Comparison of ENCODE assay signal across 8 cellular contexts in the genomic region with DNA sequence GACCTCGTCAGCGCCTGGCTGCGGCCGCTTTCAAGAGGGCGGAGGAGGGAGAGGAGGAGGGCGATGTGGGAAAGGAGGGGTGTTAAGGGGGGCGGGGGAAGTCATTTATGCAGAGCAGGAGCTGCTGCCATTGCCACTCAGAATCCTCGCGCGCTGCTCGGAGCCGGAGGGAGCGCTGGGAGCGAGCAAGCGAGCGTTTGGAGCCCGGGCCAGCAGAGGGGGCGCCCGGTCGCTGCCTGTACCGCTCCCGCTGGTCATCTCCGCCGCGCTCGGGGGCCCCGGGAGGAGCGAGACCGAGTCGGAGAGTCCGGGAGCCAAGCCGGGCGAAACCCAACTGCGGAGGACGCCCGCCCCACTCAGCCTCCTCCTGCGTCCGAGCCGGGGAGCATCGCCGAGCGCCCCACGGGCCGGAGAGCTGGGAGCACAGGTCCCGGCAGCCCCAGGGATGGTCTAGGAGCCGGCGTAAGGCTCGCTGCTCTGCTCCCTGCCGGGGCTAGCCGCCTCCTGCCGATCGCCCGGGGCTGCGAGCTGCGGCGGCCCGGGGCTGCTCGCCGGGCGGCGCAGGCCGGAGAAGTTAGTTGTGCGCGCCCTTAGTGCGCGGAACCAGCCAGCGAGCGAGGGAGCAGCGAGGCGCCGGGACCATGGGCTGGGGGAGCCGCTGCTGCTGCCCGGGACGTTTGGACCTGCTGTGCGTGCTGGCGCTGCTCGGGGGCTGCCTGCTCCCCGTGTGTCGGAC. TPM values are rescaled to one million over a fixed set of nuclear protein-coding genes. Genes with fewer than 3 reads are reported as not detected.
A peak's percentile ranks its signal among the peaks of the same experiment; 100 is the strongest.
DNase-seq lines count a peak whose midpoint lies in the region; ATAC-seq lines count a peak whose summit lies in the region.

TSS of gene PCSK5 (plus strand) at position 133 of the 736 bp plus-strand sequence. CDS start at position 642, 509 bp downstream.

- peak; percentile 88 for ATAC-seq in GM18511 (IDR thresholded peaks at IDR 0.05; ENCODE audit: unreplicated experiment)
- peak; percentile 85 for ATAC-seq in HG03097 (IDR thresholded peaks at IDR 0.05; ENCODE audit: low FRiP score, unreplicated experiment)
- peak; percentile 92 for ATAC-seq in left lobe of liver

- DNase-seq in NCI-H345 (lab: John Stamatoyannopoulos, UW), result peak; percentile 91
- peak; percentile 59 to 76 for DNase-seq in activated CD4-positive, alpha-beta T cell treated with anti-CD3 and anti-CD28 coated beads, Interleukin-2, amount 50 U/mL, for 24 hours (ENCODE audit: low read depth in 1 of 2, low spot score in 1 of 2)
- peak; percentile 93 for DNase-seq in dedifferentiated amniotic fluid mesenchymal stem cell (ENCODE audit: extremely low spot score)
- peak; percentile 87 for DNase-seq in left lobe of liver (ENCODE audit: low spot score)
- DNase-seq in stimulated activated CD4-positive, alpha-beta T cell treated with anti-CD3 and anti-CD28 coated beads, Interleukin-1b, Interleukin-23, amount 100 ng/mL, for 24 hours (ENCODE audit: low read depth in 4 of 4, low spot score in 1 of 4), result peak; percentile 48 to 78 (median 61)
- no peak for DNase-seq in DMS114 treated with DMSO at 0.1 percent for 48 hours (lab: John Stamatoyannopoulos, UW; ENCODE audit: unreplicated experiment)

RNA-seq across cellular contexts. Expression of gene PCSK5, which starts in this region (rescaled TPM):
- 3.2 TPM for total RNA-seq in left lobe of liver
